Comparison of ENCODE assay signal across 25 cellular contexts in genomic region chr2:231535961-231536360, GRCh38. TPM values are rescaled to one million over a fixed set of nuclear protein-coding genes. Genes with fewer than 3 reads are reported as not detected.
DNase-seq lines count a peak whose midpoint lies in the region; ATAC-seq and TF ChIP-seq lines count a peak whose summit lies in the region.
"Had no signal": no experiment of that assay in that cellular context is flagged by ENCODE, and none has a peak within 500 bp of the region (broad histone marks: within the 10 kb centered on the region; RNA-seq: fewer than 3 reads in every experiment).

No MANE protein-coding gene starts in this region.

- ATAC-seq in Right ventricle myocardium superior (ENCODE audit: poor library complexity) (peak; percentile 50), right cardiac atrium (peak; percentile 43 to 53), psoas muscle (peak; percentile 71 to 90 (median 78))

- intact Hi-C loops in Right ventricle myocardium superior (cut with DNase I) (no loop called here), right cardiac atrium (cut with DNase I) (no loop called here), psoas muscle (cut with DNase I) (no loop called here), Caco-2 (cut with micrococcal nuclease; ENCODE audit: unreplicated experiment) (no loop called here), esophagus squamous epithelium (cut with DNase I) (no loop called here)

- 56% methylated on average over 6 of the region's 6 CpGs for WGBS in right cardiac atrium
- 27 to 37% (median 37%) methylated on average over 6 of the region's 6 CpGs for WGBS in psoas muscle, 3 donors
- 68 to 80% methylated on average over 1 to 3 of the region's 6 CpGs for WGBS in esophagus squamous epithelium, 2 donors

- peak overlapping the region; percentile 48 for H3K4me2 ChIP-seq in BLaER1

- no peak for TF ChIP-seq POLR2A in esophagus squamous epithelium (IDR thresholded peaks at IDR 0.05)

- H3K27ac Mint-ChIP-seq in Caco-2 (ENCODE audit: unreplicated experiment), result no peak overlapping the region
- H3K27ac Mint-ChIP-seq in activated naive CD4-positive, alpha-beta T cell treated with anti-CD3 and anti-CD28 coated beads, Interleukin-2, amount 10 ng/mL, durations not matched to agents 7 days and 5 days, result no peak overlapping the region
- H3K27ac Mint-ChIP-seq: CD4-positive, CD25-positive, alpha-beta regulatory T cell had no signal

- peaks cover 7% of the 10 kb centered on the region for H3K4me1 Mint-ChIP-seq in Caco-2 (ENCODE audit: low read depth, unreplicated experiment)
- peaks cover 12% of the 10 kb centered on the region for H3K4me1 Mint-ChIP-seq in activated naive CD4-positive, alpha-beta T cell treated with anti-CD3 and anti-CD28 coated beads, Interleukin-2, amount 10 ng/mL, durations not matched to agents 7 days and 5 days

- H3K4me1 ChIP-seq in BLaER1 (peaks cover 66% of the 10 kb centered on the region), right cardiac atrium (ENCODE audit: control insufficient read depth, insufficient read depth, low read length) (no peaks in the 10 kb centered on the region), psoas muscle (peaks cover 3% of the 10 kb centered on the region), Caco-2 (peaks cover 38% of the 10 kb centered on the region), esophagus squamous epithelium (peaks cover 0 to 6% (median under 1%) of the 10 kb centered on the region in 3 donors)

- H3K9ac ChIP-seq in BLaER1, result no peak overlapping the region; the same call in 1 of the 2 replicates

- H3K27me3 Mint-ChIP-seq in Caco-2 (ENCODE audit: insufficient read depth, unreplicated experiment), result no peaks in the 10 kb centered on the region
- H3K27me3 Mint-ChIP-seq in activated naive CD4-positive, alpha-beta T cell treated with anti-CD3 and anti-CD28 coated beads, Interleukin-2, amount 10 ng/mL, durations not matched to agents 7 days and 5 days, result peaks cover 66% of the 10 kb centered on the region

- H3K36me3 ChIP-seq in BLaER1 (no peaks in the 10 kb centered on the region), psoas muscle (ENCODE audit: insufficient read depth in 1 of 2, low read depth in 1 of 2) (no peaks in the 10 kb centered on the region), Caco-2 (ENCODE audit: control insufficient read depth, insufficient read depth, low read length) (no peaks in the 10 kb centered on the region), esophagus squamous epithelium (no peaks in the 10 kb centered on the region)

- BruUV-seq in Caco-2 (replicated peaks; lab: Mats Ljungman, UMichigan), result no TSS peak

- H3K27ac ChIP-seq in BLaER1 (peak overlapping the region; percentile 57), right cardiac atrium (ENCODE audit: low read length) (peak overlapping the region; percentile 47), psoas muscle (no peak overlapping the region), esophagus squamous epithelium (no peak overlapping the region)
- H3K27ac ChIP-seq: 22Rv1, HL-60 had no signal

- H3K4me3 Mint-ChIP-seq in Caco-2 (ENCODE audit: unreplicated experiment), result no peak overlapping the region
- H3K4me3 Mint-ChIP-seq in activated naive CD4-positive, alpha-beta T cell treated with anti-CD3 and anti-CD28 coated beads, Interleukin-2, amount 10 ng/mL, durations not matched to agents 7 days and 5 days, result no peak overlapping the region
- H3K4me3 Mint-ChIP-seq: CD4-positive, CD25-positive, alpha-beta regulatory T cell had no signal

- H3K27me3 ChIP-seq in BLaER1, result no peaks in the 10 kb centered on the region
- H3K27me3 ChIP-seq in right cardiac atrium (ENCODE audit: control insufficient read depth, insufficient read depth), result no peaks in the 10 kb centered on the region
- no peaks in the 10 kb centered on the region for H3K27me3 ChIP-seq in psoas muscle (ENCODE audit: insufficient read depth in 3 of 3, low read length in 2 of 3)
- no peaks in the 10 kb centered on the region for H3K27me3 ChIP-seq in Caco-2 (replicated peaks; ENCODE audit: control insufficient read depth, insufficient read depth, low read length)
- H3K27me3 ChIP-seq in esophagus squamous epithelium, result peaks cover 0 to 26% (median 0%) of the 10 kb centered on the region in 4 donors

- POLR2A ChIA-PET in Caco-2 (lab: Charles Lee), result no interaction called here

- H4K20me1 ChIP-seq in BLaER1, result no peaks in the 10 kb centered on the region

- H3K9me3 ChIP-seq in BLaER1, result no peaks in the 10 kb centered on the region
- no peaks in the 10 kb centered on the region for H3K9me3 ChIP-seq in right cardiac atrium (ENCODE audit: control insufficient read depth, low read length)
- H3K9me3 ChIP-seq in psoas muscle, result no peaks in the 10 kb centered on the region
- H3K9me3 ChIP-seq in Caco-2, result no peaks in the 10 kb centered on the region
- H3K9me3 ChIP-seq in esophagus squamous epithelium, result no peaks in the 10 kb centered on the region

- no peaks in the 10 kb centered on the region for H3K36me3 Mint-ChIP-seq in Caco-2 (ENCODE audit: insufficient read depth, unreplicated experiment)
- H3K36me3 Mint-ChIP-seq in activated naive CD4-positive, alpha-beta T cell treated with anti-CD3 and anti-CD28 coated beads, Interleukin-2, amount 10 ng/mL, durations not matched to agents 7 days and 5 days, result no peaks in the 10 kb centered on the region
- H3K36me3 Mint-ChIP-seq: CD4-positive, CD25-positive, alpha-beta regulatory T cell had no signal

- TF ChIP-seq CTCF in psoas muscle (IDR thresholded peaks at IDR 0.05) (no peak), Caco-2 (IDR thresholded peaks at IDR 0.05; ENCODE audit: insufficient read depth in 1 of 2, low read depth in 1 of 2, low read length in 1 of 2, severe bottlenecking in 1 of 2, unreplicated experiment in 1 of 2) (no peak), esophagus squamous epithelium (IDR thresholded peaks at IDR 0.05) (no peak)

- DNase-seq in Right ventricle myocardium superior (peak; percentile 57), right cardiac atrium (peak in 2 of 3 donors; percentile 71 to 79), psoas muscle (peak in 1 of 2 donors; percentile 73), Caco-2 (no peak), esophagus squamous epithelium (lab: John Stamatoyannopoulos, UW) (no peak)
- no peak for DNase-seq in stimulated activated CD4-positive, alpha-beta T cell treated with anti-CD3 and anti-CD28 coated beads, Interleukin-2, amount 100 ng/mL, for 24 hours
- no peak for DNase-seq in activated naive CD4-positive, alpha-beta T cell treated with anti-CD3 and anti-CD28 coated beads, Interleukin-2, amount 10 ng/mL, durations not matched to agents 7 days and 5 days
- DNase-seq: AML-193; CD4-positive, CD25-positive, alpha-beta regulatory T cell; COR-L47; HCEC 1CT; IMR-90; Karpas-422; NCI-H1048; NCI-H146; NCI-H2029 treated with DMSO at 0.1 percent for 48 hours; NCI-H2171 treated with DMSO at 0.1 percent for 48 hours; NCI-H446 treated with DMSO at 0.1 percent for 48 hours; OCI-M1; SHP77 treated with DMSO at 0.1 percent for 48 hours had no signal

- H3K4me3 ChIP-seq in BLaER1 (no peak overlapping the region), right cardiac atrium (ENCODE audit: low read length) (no peak overlapping the region), psoas muscle (no peak overlapping the region), Caco-2 (ENCODE audit: low read depth, low read length) (no peak overlapping the region), esophagus squamous epithelium (no peak overlapping the region)

- no peaks in the 10 kb centered on the region for H3K9me3 Mint-ChIP-seq in Caco-2 (ENCODE audit: unreplicated experiment)
- H3K9me3 Mint-ChIP-seq in activated naive CD4-positive, alpha-beta T cell treated with anti-CD3 and anti-CD28 coated beads, Interleukin-2, amount 10 ng/mL, durations not matched to agents 7 days and 5 days, result no peaks in the 10 kb centered on the region

- CTCF ChIA-PET in Caco-2 (lab: Charles Lee), result no interaction called here
- CTCF ChIA-PET in activated naive CD4-positive, alpha-beta T cell treated with anti-CD3 and anti-CD28 coated beads, Interleukin-2, amount 10 ng/mL, durations not matched to agents 7 days and 5 days (lab: Charles Lee), result no interaction called here

RNA-seq across cellular contexts. Expression of gene NMUR1, which starts 5.7 kb away (rescaled TPM):
- total RNA-seq in Right ventricle myocardium superior (0.22 TPM), right cardiac atrium (1 to 10 TPM in 2 of 4 donors, under 1 TPM in 2; 0.50 to 1.9 (median 1.00) TPM), psoas muscle (under 1 TPM in 3 of 4 donors, not detected in 1; 0.06 to 0.10 (median 0.09) TPM), Caco-2 (2022) (not detected in 2 replicates), esophagus squamous epithelium (1 to 10 TPM in 1 of 4 donors, under 1 TPM in 1, not detected in 2; 0.15 to 1.5 TPM)
- polyA plus RNA-seq in right cardiac atrium (1.0 TPM), psoas muscle (under 1 TPM; 0.03 to 0.06 (median 0.04) TPM)
- total RNA-seq: HT1080, IMR-90, MCF 10A had no signal
- polyA plus RNA-seq: IMR-90 had no signal

RNA-seq across cellular contexts. Expression of gene TEX44, which starts 56.7 kb away (rescaled TPM):
- total RNA-seq in Right ventricle myocardium superior (not detected), right cardiac atrium (not detected), psoas muscle (not detected), Caco-2 (2022) (not detected in 2 replicates), esophagus squamous epithelium (not detected)
- polyA plus RNA-seq in right cardiac atrium (not detected), psoas muscle (not detected)
- total RNA-seq: CD4-positive, CD25-positive, alpha-beta regulatory T cell; HT1080; IMR-90; MCF 10A had no signal
- polyA plus RNA-seq: CD4-positive, CD25-positive, alpha-beta regulatory T cell; IMR-90 had no signal

Comparison
In these comparisons a context has a peak if more than half of its experiments do, and no peak if none do; other contexts are left out.
1. H3K27ac ChIP-seq: peak in BLaER1 (single experiment) and right cardiac atrium (single experiment); none in psoas muscle (single experiment) and esophagus squamous epithelium (0 of 4).
2. DNase-seq: peak in Right ventricle myocardium superior (single experiment) and right cardiac atrium (2 of 3); none in Caco-2 (0 of 2), stimulated activated CD4-positive, alpha-beta T cell treated with anti-CD3 and anti-CD28 coated beads, Interleukin-2, amount 100 ng/mL, for 24 hours (0 of 2), activated naive CD4-positive, alpha-beta T cell treated with anti-CD3 and anti-CD28 coated beads, Interleukin-2, amount 10 ng/mL, durations not matched to agents 7 days and 5 days (single experiment) and esophagus squamous epithelium (single experiment).
3. Peak in every context shown above with its lines, with median percentiles within 50 percentile points of each other: ATAC-seq.